In the genomic region with DNA sequence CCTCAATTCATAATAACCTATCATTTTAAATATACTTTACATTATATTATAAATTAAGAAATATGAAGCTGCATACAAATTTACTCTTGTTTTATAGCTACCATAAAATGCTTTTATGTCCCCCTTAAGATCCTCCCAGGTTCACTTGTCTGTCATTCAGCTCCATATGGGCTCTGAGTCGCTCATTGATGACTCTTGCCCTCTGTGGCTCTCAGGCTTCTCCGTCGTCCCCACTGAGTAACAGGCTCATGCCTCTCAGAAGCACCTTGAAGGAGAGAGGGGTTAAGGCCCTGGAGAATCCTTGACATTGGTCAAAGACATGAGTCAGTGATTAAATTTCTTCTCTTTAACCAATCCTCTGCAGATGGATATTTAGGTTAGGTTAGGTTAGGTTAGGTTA, we compare ENCODE assay signal across 27 cellular contexts.
"Had no signal": no experiment of that assay in that cellular context is flagged by ENCODE, and none has a peak within 500 bp of the region (broad histone marks: within the 10 kb centered on the region; RNA-seq: fewer than 3 reads in every experiment).

No MANE protein-coding gene starts in this region.

- DNase-seq: activated CD4-positive, alpha-beta memory T cell treated with anti-CD3 and anti-CD28 coated beads, Interleukin-2, amount 10 ng/mL, durations not matched to agents 7 days and 5 days; activated CD4-positive, alpha-beta T cell treated with anti-CD3 and anti-CD28 coated beads for 4 hours; activated CD4-positive, CD25-positive, alpha-beta regulatory T cell; activated CD8-positive, alpha-beta memory T cell treated with anti-CD3 and anti-CD28 coated beads, Interleukin-2, amount 10 ng/mL, durations not matched to agents 7 days and 5 days; activated T-cell treated with anti-CD3 and anti-CD28 coated beads, Interleukin-2, amount 50 U/mL, for 48 hours; anterior cingulate cortex; body of pancreas; cerebellar nuclear complex; colonic mucosa; effector memory CD8-positive, alpha-beta T cell; erythroblast; gastrocnemius medialis; glutamatergic neuron; left lung; lower lobe of right lung; mesenchymal stem cell; naive thymus-derived CD8-positive, alpha-beta T cell; occipital lobe; stimulated activated CD4-positive, alpha-beta T cell treated with anti-CD3 and anti-CD28 coated beads, Interleukin-15, amount 100 ng/mL, for 24 hours; stimulated activated CD4-positive, alpha-beta T cell treated with anti-CD3 and anti-CD28 coated beads, Interleukin-2, amount 100 ng/mL, for 24 hours; stimulated activated naive CD4-positive, alpha-beta T cell; T-helper 2 cell; testis; transverse colon had no signal

- H3K27ac Mint-ChIP-seq: activated CD4-positive, alpha-beta memory T cell treated with anti-CD3 and anti-CD28 coated beads, Interleukin-2, amount 10 ng/mL, durations not matched to agents 7 days and 5 days; activated CD8-positive, alpha-beta memory T cell treated with anti-CD3 and anti-CD28 coated beads, Interleukin-2, amount 10 ng/mL, durations not matched to agents 7 days and 5 days; activated naive CD4-positive, alpha-beta T cell treated with anti-CD3 and anti-CD28 coated beads, Interleukin-2, amount 50 U/mL, for 24 hours; activated T-helper 2 cell treated with anti-CD3 and anti-CD28 coated beads, Interferon-gamma antibody, Interleukin-2, Interleukin-4, amounts not matched to agents 10 μg/mL and 5 μg/mL and 100 μg/mL, durations not matched to agents 14 hours and 24 hours and 36 hours; effector memory CD8-positive, alpha-beta T cell; naive thymus-derived CD8-positive, alpha-beta T cell had no signal

- ATAC-seq: activated CD8-positive, alpha-beta memory T cell treated with anti-CD3 and anti-CD28 coated beads, Interleukin-2, amount 10 ng/mL, durations not matched to agents 7 days and 5 days; body of pancreas; effector memory CD8-positive, alpha-beta T cell; gastrocnemius medialis; left lung; lower lobe of right lung; naive thymus-derived CD8-positive, alpha-beta T cell had no signal

- H3K36me3 Mint-ChIP-seq: activated CD8-positive, alpha-beta memory T cell treated with anti-CD3 and anti-CD28 coated beads, Interleukin-2, amount 10 ng/mL, durations not matched to agents 7 days and 5 days; activated naive CD4-positive, alpha-beta T cell treated with anti-CD3 and anti-CD28 coated beads, Interleukin-2, amount 50 U/mL, for 24 hours; naive thymus-derived CD8-positive, alpha-beta T cell had no signal

- H3K9me3 Mint-ChIP-seq: activated CD4-positive, alpha-beta memory T cell treated with anti-CD3 and anti-CD28 coated beads, Interleukin-2, amount 10 ng/mL, durations not matched to agents 7 days and 5 days; activated naive CD4-positive, alpha-beta T cell treated with anti-CD3 and anti-CD28 coated beads, Interleukin-2, amount 50 U/mL, for 24 hours; activated T-helper 2 cell treated with anti-CD3 and anti-CD28 coated beads, Interferon-gamma antibody, Interleukin-2, Interleukin-4, amounts not matched to agents 10 μg/mL and 5 μg/mL and 100 μg/mL, durations not matched to agents 14 hours and 24 hours and 36 hours; effector memory CD8-positive, alpha-beta T cell; naive thymus-derived CD8-positive, alpha-beta T cell had no signal

- H3K4me3 Mint-ChIP-seq: activated CD4-positive, alpha-beta memory T cell treated with anti-CD3 and anti-CD28 coated beads, Interleukin-2, amount 10 ng/mL, durations not matched to agents 7 days and 5 days; activated CD8-positive, alpha-beta memory T cell treated with anti-CD3 and anti-CD28 coated beads, Interleukin-2, amount 10 ng/mL, durations not matched to agents 7 days and 5 days; activated naive CD4-positive, alpha-beta T cell treated with anti-CD3 and anti-CD28 coated beads, Interleukin-2, amount 50 U/mL, for 24 hours; effector memory CD8-positive, alpha-beta T cell; naive thymus-derived CD8-positive, alpha-beta T cell; neural crest cell had no signal
